Comparison of ENCODE assay signal across 8 cellular contexts in the genomic region with DNA sequence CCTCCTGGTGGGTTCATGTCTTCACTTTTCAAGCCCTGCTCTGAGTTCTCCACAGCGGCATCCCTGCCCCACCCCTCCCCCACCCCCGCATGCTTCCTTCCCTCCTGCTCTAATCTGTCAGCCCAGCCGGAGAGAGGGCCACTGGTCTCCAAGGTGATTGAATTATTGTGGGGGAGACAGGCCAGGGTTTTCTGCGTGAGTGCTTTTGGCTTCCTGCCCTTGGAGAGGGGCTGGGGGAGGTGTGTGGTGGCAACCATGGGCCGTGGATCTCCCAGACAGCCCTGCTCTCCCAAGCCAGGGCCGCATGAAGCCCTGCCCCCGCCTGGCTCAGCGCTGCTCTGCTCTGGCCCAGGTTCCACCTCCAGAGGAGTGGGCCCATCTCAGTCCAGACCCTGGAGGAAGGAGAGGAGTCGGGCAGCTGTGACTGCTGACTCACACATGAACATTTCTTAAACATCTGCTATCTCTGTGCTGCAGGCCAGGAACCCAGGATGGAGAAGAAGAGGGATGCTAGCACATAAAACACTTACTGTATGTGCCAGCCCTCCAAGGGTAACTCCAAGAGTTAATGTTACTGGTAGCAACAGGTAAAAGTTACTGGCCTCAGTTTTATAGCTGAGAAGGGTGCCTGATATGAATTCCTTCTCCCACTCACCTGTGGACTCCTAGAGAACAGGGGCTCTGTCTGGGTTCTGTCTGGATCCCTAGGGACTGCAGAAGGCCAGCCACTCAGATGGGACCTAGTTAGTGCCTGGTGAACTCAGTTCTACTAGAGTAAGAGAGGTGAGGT.
A peak's percentile ranks its signal among the peaks of the same experiment; 100 is the strongest.
DNase-seq lines count a peak whose midpoint lies in the region; ATAC-seq, FAIRE-seq and TF ChIP-seq lines count a peak whose summit lies in the region.

No MANE protein-coding gene starts in this region.

- peaks cover 18% of the 10 kb centered on the region for H3K36me3 ChIP-seq in fibroblast of lung (ENCODE audit: control insufficient read depth, insufficient read depth, low read length)
- no peaks in the 10 kb centered on the region for H3K36me3 ChIP-seq in pancreas
- H3K36me3 ChIP-seq in prostate gland: no peaks in the 10 kb centered on the region

- H4K20me1 ChIP-seq in fibroblast of lung (ENCODE audit: control insufficient read depth, extremely low read depth, insufficient read depth, low read length): no peaks in the 10 kb centered on the region

- peaks cover 30% of the 10 kb centered on the region for H3K79me2 ChIP-seq in fibroblast of lung (ENCODE audit: control insufficient read depth, insufficient read depth, low read length)

- H3K27me3 ChIP-seq in fibroblast of lung (ENCODE audit: control insufficient read depth, insufficient read depth, low read length): no peaks in the 10 kb centered on the region
- no peaks in the 10 kb centered on the region for H3K27me3 ChIP-seq in pancreas
- no peaks in the 10 kb centered on the region for H3K27me3 ChIP-seq in prostate gland (replicated peaks; ENCODE audit: insufficient read depth)

- no peak overlapping the region for H3K9ac ChIP-seq in fibroblast of lung (ENCODE audit: insufficient read depth, low read length)

- H3K4me1 ChIP-seq in fibroblast of lung (ENCODE audit: control insufficient read depth, extremely low read depth, insufficient read depth, low read length) (peaks cover 71% of the 10 kb centered on the region), pancreas (peaks cover 19 to 55% (median 20%) of the 10 kb centered on the region in 3 donors), prostate gland (replicated peaks) (no peaks in the 10 kb centered on the region)

- TF ChIP-seq CTCF in fibroblast of lung (conservative IDR thresholded peaks at IDR 0.05 in 1 of 2, IDR thresholded peaks at IDR 0.05 in 1 of 2; ENCODE audit: low read depth in 1 of 2, low read length in 2 of 2) (no peak), pancreas (IDR thresholded peaks at IDR 0.05) (no peak), prostate gland (IDR thresholded peaks at IDR 0.05) (no peak)

- H3K4me2 ChIP-seq in fibroblast of lung (ENCODE audit: extremely low read depth, insufficient read depth, low read length): peak overlapping the region; percentile 42

- intact Hi-C loops in pancreas (cut with DNase I) (no loop called here), prostate gland (cut with DNase I) (no loop called here)

- H3K9me3 ChIP-seq in fibroblast of lung (ENCODE audit: control insufficient read depth, insufficient read depth, low read depth, low read length) (no peaks in the 10 kb centered on the region), pancreas (no peaks in the 10 kb centered on the region), prostate gland (no peaks in the 10 kb centered on the region)

- peak; percentile 66 for DNase-seq in ELR (ENCODE audit: low read depth)
- DNase-seq in NCI-H226: peak; percentile 90
- peak; percentile 71 to 95 for DNase-seq in fibroblast of lung (ENCODE audit: low read depth in 2 of 2)
- no peak for DNase-seq in pancreas
- no peak for DNase-seq in HT-29 (ENCODE audit: low spot score)
- no peak for DNase-seq in prostate gland (ENCODE audit: low spot score)
- DNase-seq in activated CD4-positive, alpha-beta T cell treated with anti-CD3 and anti-CD28 coated beads for 48 hours: no peak

- FAIRE-seq in pancreas (lab: Jason Lieb, UNC): no peak

- peak in 3 of 4 donors; percentile 4 to 26 (median 15) for ATAC-seq in pancreas
- ATAC-seq in GM19023 (IDR thresholded peaks at IDR 0.05; ENCODE audit: unreplicated experiment): no peak

- 50 to 58% methylated on average over 9 of the region's 9 CpGs for WGBS in pancreas, 2 donors
- WGBS in prostate gland: 38% methylated on average over 9 of the region's 9 CpGs

- peak overlapping the region; percentile 78 for H3K27ac ChIP-seq in fibroblast of lung (ENCODE audit: insufficient read depth, low read length)
- peak overlapping the region in 2 of 4 donors; percentile 37 to 41 for H3K27ac ChIP-seq in pancreas
- no peak overlapping the region for H3K27ac ChIP-seq in prostate gland

- TF ChIP-seq POLR2A in prostate gland (IDR thresholded peaks at IDR 0.05): no peak

- H3K4me3 ChIP-seq in fibroblast of lung (replicated peaks in 1 of 4; ENCODE audit: control extremely low read depth in 1 of 4, insufficient read depth in 1 of 4, low read depth in 3 of 4, low read length in 4 of 4) (no peak overlapping the region), pancreas (no peak overlapping the region), prostate gland (no peak overlapping the region)

- H2AFZ ChIP-seq in fibroblast of lung (ENCODE audit: low read length): no peak overlapping the region

Comparison
In these comparisons a context has a peak if more than half of its experiments do, and no peak if none do; other contexts are left out.
1. DNase-seq: peak in ELR (single experiment), NCI-H226 (single experiment) and fibroblast of lung (2 of 2); none in pancreas (0 of 6), HT-29 (single experiment), prostate gland (single experiment) and activated CD4-positive, alpha-beta T cell treated with anti-CD3 and anti-CD28 coated beads for 48 hours (single experiment).